ENCODE assay signal across 10 cellular contexts in genomic region chr14:54882521-54882920, GRCh38. TPM values are rescaled to one million over a fixed set of nuclear protein-coding genes. Genes with fewer than 3 reads are reported as not detected.
DNase-seq lines count a peak whose midpoint lies in the region; ATAC-seq, FAIRE-seq and TF ChIP-seq lines count a peak whose summit lies in the region.
"Had no signal": no experiment of that assay in that cellular context is flagged by ENCODE, and none has a peak within 500 bp of the region (broad histone marks: within the 10 kb centered on the region; RNA-seq: fewer than 3 reads in every experiment).

No MANE protein-coding gene starts in this region.

- peaks cover 48% of the 10 kb centered on the region for H3K4me1 Mint-ChIP-seq in activated naive CD8-positive, alpha-beta T cell treated with anti-CD3 and anti-CD28 coated beads, Interleukin-2, amount 10 ng/mL, durations not matched to agents 7 days and 5 days

- no peak for TF ChIP-seq EP300 in HepG2 (IDR thresholded peaks at IDR 0.05; ENCODE audit: low read depth in 2 of 2, low read length in 2 of 2)
- no peak for TF ChIP-seq EP300 in HepG2 (CRISPR knock-in tag; IDR thresholded peaks at IDR 0.05; ENCODE audit: borderline replicate concordance)

- H3K36me3 ChIP-seq in liver (ENCODE audit: control insufficient read depth in 4 of 4, insufficient read depth in 3 of 4, low read depth in 1 of 4, low read length in 3 of 4), result peaks cover 0 to 3% (median 0%) of the 10 kb centered on the region in 4 donors
- H3K36me3 ChIP-seq in HepG2 (replicated peaks in 1 of 2; ENCODE audit: control insufficient read depth in 1 of 2, insufficient read depth in 2 of 2, low read length in 2 of 2), result peaks cover 0 to 6% of the 10 kb centered on the region in 2 experiments; a peak in 2 of 5 replicates
- no peaks in the 10 kb centered on the region for H3K36me3 ChIP-seq in lower lobe of right lung
- H3K36me3 ChIP-seq in aorta (ENCODE audit: control insufficient read depth in 1 of 2, insufficient read depth in 2 of 2, low read length in 1 of 2), result no peaks in the 10 kb centered on the region
- H3K36me3 ChIP-seq: brain microvascular endothelial cell, neural progenitor cell had no signal

- ATAC-seq in HepG2, result no peak
- no peak for ATAC-seq in activated naive CD8-positive, alpha-beta T cell treated with anti-CD3 and anti-CD28 coated beads, Interleukin-2, amount 10 ng/mL, durations not matched to agents 7 days and 5 days (ENCODE audit: low read depth)
- ATAC-seq in lower lobe of right lung, result no peak
- ATAC-seq in aorta (ENCODE audit: low FRiP score), result peak; percentile 19
- ATAC-seq in HG03432 (IDR thresholded peaks at IDR 0.05; ENCODE audit: unreplicated experiment), result no peak
- ATAC-seq in HG02759 (IDR thresholded peaks at IDR 0.05; ENCODE audit: unreplicated experiment), result no peak

- H3K9ac ChIP-seq in liver (ENCODE audit: low read depth in 1 of 2, low read length in 2 of 2) (peak overlapping the region in 1 of 2 donors; percentile 51), HepG2 (ENCODE audit: insufficient read depth, low read depth, low read length) (no peak overlapping the region)
- H3K9ac ChIP-seq: neural progenitor cell had no signal

- POLR2A ChIA-PET in HepG2 (lab: Yijun Ruan, JAX), result no interaction called here
- POLR2A ChIA-PET in activated naive CD8-positive, alpha-beta T cell treated with anti-CD3 and anti-CD28 coated beads, Interleukin-2, amount 10 ng/mL, durations not matched to agents 7 days and 5 days (lab: Charles Lee), result interaction anchor here (0.7 to 3.8 kb wide), 7 partner anchors 9 to 264 kb away, joined by 3 to 31 read pairs (median 5); partner anchors contain the start of genes GCH1 and MAPK1IP1L

- peaks cover 35% of the 10 kb centered on the region for H3K79me2 ChIP-seq in HepG2 (ENCODE audit: insufficient read depth, low read length)

- H3K4me1 ChIP-seq in liver (ENCODE audit: control insufficient read depth in 4 of 4, insufficient read depth in 4 of 4, low read length in 3 of 4) (peaks cover 0 to 24% (median 10%) of the 10 kb centered on the region in 4 donors), HepG2 (ENCODE audit: insufficient read depth, low read length) (peaks cover 26% of the 10 kb centered on the region), lower lobe of right lung (peaks cover 12% of the 10 kb centered on the region), aorta (ENCODE audit: control insufficient read depth in 1 of 2, insufficient read depth in 2 of 2, low read length in 2 of 2) (no peaks in the 10 kb centered on the region)
- H3K4me1 ChIP-seq: neural progenitor cell had no signal

- no peak overlapping the region for H3K4me2 ChIP-seq in HepG2 (ENCODE audit: low read depth, low read length)
- H3K4me2 ChIP-seq: neural progenitor cell had no signal

- no peak overlapping the region for H2AFZ ChIP-seq in HepG2 (ENCODE audit: low read length)
- H2AFZ ChIP-seq: neural progenitor cell had no signal

- H3K9me3 ChIP-seq in liver (ENCODE audit: control insufficient read depth in 4 of 4, low read length in 3 of 4) (no peaks in the 10 kb centered on the region), HepG2 (ENCODE audit: low read length) (no peaks in the 10 kb centered on the region), lower lobe of right lung (no peaks in the 10 kb centered on the region), aorta (ENCODE audit: control insufficient read depth, low read length) (no peaks in the 10 kb centered on the region)

- H3K27ac Mint-ChIP-seq in activated naive CD8-positive, alpha-beta T cell treated with anti-CD3 and anti-CD28 coated beads, Interleukin-2, amount 10 ng/mL, durations not matched to agents 7 days and 5 days, result peak overlapping the region; percentile 99
- H3K27ac Mint-ChIP-seq: neural progenitor cell had no signal

- H3K27ac ChIP-seq in liver (ENCODE audit: low read depth in 1 of 2, low read length in 2 of 2), result peak overlapping the region; percentile 11 to 87
- H3K27ac ChIP-seq in HepG2 (ENCODE audit: extremely low read length, insufficient read depth, low read length), result no peak overlapping the region
- peak overlapping the region; percentile 82 for H3K27ac ChIP-seq in lower lobe of right lung
- no peak overlapping the region for H3K27ac ChIP-seq in aorta (ENCODE audit: low read depth in 1 of 2, low read length in 2 of 2)
- H3K27ac ChIP-seq: neural progenitor cell had no signal

- intact Hi-C loops in HepG2 (cut with micrococcal nuclease; ENCODE audit: unreplicated experiment), result no loop called here
- intact Hi-C loops in lower lobe of right lung (cut with DNase I), result no loop called here
- intact Hi-C loops in aorta (cut with DNase I), result no loop called here

- TF ChIP-seq CTCF in liver (IDR thresholded peaks at IDR 0.05; ENCODE audit: low read depth, low read length, missing input control), result no peak
- no peak for TF ChIP-seq CTCF in HepG2 (CRISPR knock-in tag; IDR thresholded peaks at IDR 0.05)
- TF ChIP-seq CTCF in lower lobe of right lung (IDR thresholded peaks at IDR 0.05), result no peak

- H3K36me3 Mint-ChIP-seq in activated naive CD8-positive, alpha-beta T cell treated with anti-CD3 and anti-CD28 coated beads, Interleukin-2, amount 10 ng/mL, durations not matched to agents 7 days and 5 days, result peaks cover 18% of the 10 kb centered on the region
- H3K36me3 Mint-ChIP-seq: neural progenitor cell had no signal

- no peak for FAIRE-seq in HepG2 (lab: Jason Lieb, UNC)

- H3K4me3 ChIP-seq in liver (ENCODE audit: low read depth in 1 of 3, low read length in 3 of 3) (no peak overlapping the region), HepG2 (replicated peaks in 1 of 3; ENCODE audit: insufficient read depth in 1 of 3, low read depth in 2 of 3, low read length in 3 of 3) (no peak overlapping the region), lower lobe of right lung (peak overlapping the region; percentile 53), aorta (ENCODE audit: low read length in 2 of 2) (no peak overlapping the region)
- H3K4me3 ChIP-seq: neural progenitor cell had no signal

- no peak for TF ChIP-seq POLR2A in HepG2 (IDR thresholded peaks at IDR 0.05; ENCODE audit: insufficient read depth in 1 of 2, low read depth in 2 of 2, low read length in 2 of 2)

- H3K9me3 Mint-ChIP-seq in activated naive CD8-positive, alpha-beta T cell treated with anti-CD3 and anti-CD28 coated beads, Interleukin-2, amount 10 ng/mL, durations not matched to agents 7 days and 5 days, result no peaks in the 10 kb centered on the region

- H3K4me3 Mint-ChIP-seq in activated naive CD8-positive, alpha-beta T cell treated with anti-CD3 and anti-CD28 coated beads, Interleukin-2, amount 10 ng/mL, durations not matched to agents 7 days and 5 days, result peak overlapping the region; percentile 89
- H3K4me3 Mint-ChIP-seq: neural progenitor cell had no signal

- no peak for TF ChIP-seq RAD21 in liver (IDR thresholded peaks at IDR 0.05)
- no peak for TF ChIP-seq RAD21 in HepG2 (CRISPR knock-in tag; IDR thresholded peaks at IDR 0.05)

- H3K27me3 Mint-ChIP-seq in activated naive CD8-positive, alpha-beta T cell treated with anti-CD3 and anti-CD28 coated beads, Interleukin-2, amount 10 ng/mL, durations not matched to agents 7 days and 5 days, result no peaks in the 10 kb centered on the region

- in situ Hi-C loops in HepG2 (cut with HindIII; ENCODE audit: extremely low pct_ligation_motif_present, low pct_unique_long_range_greater_than_20kb), result no loop called here

- H4K20me1 ChIP-seq in HepG2 (ENCODE audit: insufficient read depth, low read length), result no peaks in the 10 kb centered on the region

- no TSS peak for BruUV-seq in HepG2 (replicated peaks; lab: Mats Ljungman, UMichigan)

- WGBS in liver, result 54% methylated on average over 6 of the region's 6 CpGs
- WGBS in HepG2 (ENCODE audit: low lambda C conversion rate), result 79% methylated on average over 6 of the region's 6 CpGs
- WGBS in aorta, 2 donors, result 43% methylated on average over 6 of the region's 6 CpGs

- H3K27me3 ChIP-seq in liver (ENCODE audit: control insufficient read depth in 4 of 4, insufficient read depth in 4 of 4, low read length in 3 of 4) (no peaks in the 10 kb centered on the region), HepG2 (ENCODE audit: control insufficient read depth in 1 of 2, insufficient read depth in 2 of 2, low read length in 2 of 2) (no peaks in the 10 kb centered on the region), lower lobe of right lung (ENCODE audit: low read depth) (no peaks in the 10 kb centered on the region), aorta (ENCODE audit: control insufficient read depth in 1 of 2, insufficient read depth in 2 of 2, low read length in 1 of 2) (no peaks in the 10 kb centered on the region)
- H3K27me3 ChIP-seq: brain microvascular endothelial cell, neural progenitor cell had no signal

- no peak for DNase-seq in HepG2 (ENCODE audit: low spot score)
- DNase-seq in activated naive CD8-positive, alpha-beta T cell treated with anti-CD3 and anti-CD28 coated beads, Interleukin-2, amount 10 ng/mL, durations not matched to agents 7 days and 5 days, result no peak
- no peak for DNase-seq in lower lobe of right lung
- no peak for DNase-seq in aorta
- DNase-seq in NOMO-1 (lab: John Stamatoyannopoulos, UW; ENCODE audit: unreplicated experiment in 2 of 2), result no peak
- DNase-seq: brain microvascular endothelial cell had no signal

- CTCF ChIA-PET in HepG2 (lab: Yijun Ruan, JAX; ENCODE audit: low intra/inter-chr PET ratio, low total read pairs), result no interaction called here

RNA-seq across cellular contexts. Expression of gene GCH1, which starts 20.1 kb away (rescaled TPM):
- total RNA-seq in liver (10 to 100 TPM; 19.7 to 60.0 TPM), HepG2 (2016; rRNA removed; fragmentation: Illumina TruSeq; extraction: Trizol) (25.2 and 33.2 TPM in 2 replicates), lower lobe of right lung (12.7 TPM), aorta (1 to 10 TPM; 6.0 to 7.4 TPM)
- polyA plus RNA-seq in liver (10 to 100 TPM; 26.7 to 47.3 TPM), HepG2 (2011; rRNA removed) (13.7 and 15.0 TPM in 2 replicates), aorta (10 to 100 TPM in 1 of 2 donors, 1 to 10 TPM in 1; 1.3 to 10.4 TPM)
- total RNA-seq in HepG2 (2016; cell fraction: cytosol; rRNA removed; fragmentation: Illumina TruSeq; extraction: Trizol; ENCODE audit: low read depth), result 3.4 and 3.8 TPM in 2 replicates
- 25.3 and 36.5 TPM in 2 replicates for total RNA-seq in HepG2 (2016; cell fraction: insoluble cytoplasmic fraction; rRNA removed; fragmentation: Illumina TruSeq; extraction: Trizol)
- 13.8 and 15.9 TPM in 2 replicates for total RNA-seq in HepG2 (2016; cell fraction: membrane; rRNA removed; fragmentation: Illumina TruSeq; extraction: Trizol)
- 18.2 and 22.1 TPM in 2 replicates for total RNA-seq in HepG2 (2016; cell fraction: nucleus; rRNA removed; fragmentation: Illumina TruSeq; extraction: Trizol)
- 9.2 and 12.4 TPM in 2 replicates for polyA plus RNA-seq in HepG2 (2011; cell fraction: cytosol; rRNA removed)
- 11.5 and 13.2 TPM in 2 replicates for polyA plus RNA-seq in HepG2 (2011; cell fraction: nucleus; rRNA removed)
- polyA plus RNA-seq in HepG2 (2012), result 13.8 and 16.8 TPM in 2 replicates
- polyA plus RNA-seq in HepG2 (2016; cell fraction: cytosol; fragmentation: Illumina TruSeq; extraction: Trizol; ENCODE audit: low read depth), result 2.1 and 2.3 TPM in 2 replicates
- polyA plus RNA-seq in HepG2 (2016; cell fraction: insoluble cytoplasmic fraction; fragmentation: Illumina TruSeq; extraction: Trizol; ENCODE audit: low read depth), result 35.3 and 42.9 TPM in 2 replicates
- 10.6 and 11.2 TPM in 2 replicates for polyA plus RNA-seq in HepG2 (2016; cell fraction: membrane; fragmentation: Illumina TruSeq; extraction: Trizol; ENCODE audit: low read depth)
- 34.6 and 35.3 TPM in 2 replicates for polyA plus RNA-seq in HepG2 (2016; cell fraction: nucleus; fragmentation: Illumina TruSeq; extraction: Trizol; ENCODE audit: insufficient read depth, low read depth)
- polyA minus RNA-seq in HepG2 (2011; rRNA and poly(A)+ RNA removed; ENCODE audit: low replicate concordance), result 7.7 and 10.6 TPM in 2 replicates
- polyA minus RNA-seq in HepG2 (2011; cell fraction: cytosol; rRNA and poly(A)+ RNA removed), result 8.9 and 9.9 TPM in 2 replicates
- 11.3 and 23.6 TPM in 2 replicates for polyA minus RNA-seq in HepG2 (2011; cell fraction: nucleus; rRNA and poly(A)+ RNA removed)
- 10 to 100 TPM; 46.4 to 47.3 TPM for total RNA-seq in activated naive CD8-positive, alpha-beta T cell treated with anti-CD3 and anti-CD28 coated beads, Interleukin-2, amount 10 ng/mL, durations not matched to agents 7 days and 5 days

Comparison
In these comparisons a context has a peak if more than half of its experiments do, and no peak if none do; other contexts are left out.
1. H3K27ac ChIP-seq: peak in liver (2 of 2) and lower lobe of right lung (single experiment); none in HepG2 (single experiment) and aorta (0 of 2).